Comparison of ENCODE assay signal across 8 cellular contexts in genomic region chr15:43511012-43511885, GRCh38. TPM values are rescaled to one million over a fixed set of nuclear protein-coding genes. Genes with fewer than 3 reads are reported as not detected.
DNase-seq lines count a peak whose midpoint lies in the region; ATAC-seq and TF ChIP-seq lines count a peak whose summit lies in the region.

No MANE protein-coding gene starts in this region.

- H3K4me3 ChIP-seq in BLaER1 (peak overlapping the region; percentile 70), left lung (peak overlapping the region; percentile 51 to 62), stomach smooth muscle (ENCODE audit: low read length in 2 of 2) (peak overlapping the region; percentile 72 to 90)

- H3K36me3 ChIP-seq in BLaER1 = no peaks in the 10 kb centered on the region
- H3K36me3 ChIP-seq in left lung = no peaks in the 10 kb centered on the region
- no peaks in the 10 kb centered on the region for H3K36me3 ChIP-seq in stomach smooth muscle (ENCODE audit: control insufficient read depth in 2 of 2, insufficient read depth in 2 of 2, low read length in 2 of 2)

- no peaks in the 10 kb centered on the region for H3K9me3 ChIP-seq in BLaER1
- H3K9me3 ChIP-seq in left lung = no peaks in the 10 kb centered on the region
- no peaks in the 10 kb centered on the region for H3K9me3 ChIP-seq in stomach smooth muscle (ENCODE audit: control insufficient read depth in 2 of 2, low read length in 2 of 2)

- H3K27ac ChIP-seq in BLaER1 = no peak overlapping the region
- peak overlapping the region in 1 of 2 donors; percentile 58 for H3K27ac ChIP-seq in left lung
- H3K27ac ChIP-seq in stomach smooth muscle (ENCODE audit: low read length) = peak overlapping the region; percentile 87

- H4K20me1 ChIP-seq in BLaER1 = no peaks in the 10 kb centered on the region

- TF ChIP-seq CTCF in left lung (IDR thresholded peaks at IDR 0.05) = no peak

- H3K4me1 ChIP-seq in BLaER1 (peaks cover 72% of the 10 kb centered on the region), left lung (peaks cover 3 to 13% of the 10 kb centered on the region in 2 donors), stomach smooth muscle (ENCODE audit: control insufficient read depth, insufficient read depth, low read length) (peaks cover 39% of the 10 kb centered on the region)

- H3K27me3 ChIP-seq in BLaER1 (no peaks in the 10 kb centered on the region), left lung (peaks cover 0 to 21% of the 10 kb centered on the region in 2 donors), stomach smooth muscle (ENCODE audit: control insufficient read depth in 1 of 2, insufficient read depth in 2 of 2, low read length in 2 of 2) (no peaks in the 10 kb centered on the region)

- peak; percentile 34 for DNase-seq in NCI-H748 treated with DMSO at 0.1 percent for 48 hours (lab: John Stamatoyannopoulos, UW)
- peak in 38 of 58 donors; percentile 15 to 65 (median 42) for DNase-seq in anterior cingulate cortex (lab: John Stamatoyannopoulos, UW)
- DNase-seq in left lung = no peak
- no peak for DNase-seq in AG20443 (ENCODE audit: low spot score)

- peak overlapping the region; percentile 99 for H3K4me2 ChIP-seq in BLaER1

- peak; percentile 29 for ATAC-seq in GM18870 (IDR thresholded peaks at IDR 0.05; ENCODE audit: unreplicated experiment)
- ATAC-seq in left lung = no peak
- ATAC-seq in GM19455 (IDR thresholded peaks at IDR 0.05; ENCODE audit: unreplicated experiment) = no peak

- intact Hi-C loops in left lung (cut with DNase I) = no loop called here

- H3K9ac ChIP-seq in BLaER1 (peak overlapping the region; percentile 44; the same call in 1 of the 2 replicates), stomach smooth muscle (ENCODE audit: low read length in 2 of 2) (peak overlapping the region in 1 of 2 donors; percentile 60)

RNA-seq across cellular contexts. Expression of gene MAP1A, which starts 6.2 kb away (rescaled TPM):
- total RNA-seq in left lung = 10 to 100 TPM; 12.7 to 13.4 TPM

RNA-seq across cellular contexts. Expression of gene TP53BP1, which starts 18.3 kb away (rescaled TPM):
- 10 to 100 TPM; 32.7 to 42.4 TPM for total RNA-seq in left lung

Comparison
In these comparisons a context has a peak if more than half of its experiments do, and no peak if none do; other contexts are left out.
1. DNase-seq: peak in NCI-H748 treated with DMSO at 0.1 percent for 48 hours (single experiment) and anterior cingulate cortex (38 of 58); none in left lung (0 of 2) and AG20443 (single experiment).
2. Peak in every context shown above with its lines, with median percentiles within 50 percentile points of each other: H3K4me3 ChIP-seq.